ENCODE assay signal across 25 cellular contexts in the genomic region with DNA sequence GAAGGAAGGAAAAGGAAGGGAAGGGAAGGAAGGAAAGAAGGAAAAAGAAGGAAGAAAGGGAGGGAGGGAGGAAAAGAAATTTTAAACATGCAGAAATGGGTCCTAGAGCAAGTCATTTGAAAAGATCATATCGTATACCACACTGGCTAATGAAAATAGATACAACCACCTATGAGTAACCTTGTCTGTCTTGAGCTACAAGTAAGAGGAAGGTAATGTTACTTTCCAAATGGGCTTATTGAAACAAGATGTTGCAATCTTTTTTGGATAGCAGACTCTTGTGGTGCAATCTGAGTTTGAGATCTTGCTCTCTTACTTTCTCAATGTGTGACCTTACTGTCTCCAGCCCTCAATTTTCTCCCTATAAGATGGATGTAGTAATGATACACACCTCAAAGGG.
DNase-seq lines count a peak whose midpoint lies in the region; ATAC-seq, FAIRE-seq and TF ChIP-seq lines count a peak whose summit lies in the region.
"Had no signal": no experiment of that assay in that cellular context is flagged by ENCODE, and none has a peak within 500 bp of the region (broad histone marks: within the 10 kb centered on the region; RNA-seq: fewer than 3 reads in every experiment).

No MANE protein-coding gene starts in this region.

- no peak overlapping the region for H3K4me2 ChIP-seq in GM12878 (ENCODE audit: control insufficient read depth, insufficient read depth)
- H3K4me2 ChIP-seq: BLaER1, KMS-11 had no signal

- H4K20me1 ChIP-seq in GM12878 (ENCODE audit: control insufficient read depth, insufficient read depth): no peaks in the 10 kb centered on the region
- H4K20me1 ChIP-seq: BLaER1 had no signal

- SMC1A ChIA-PET in GM12878 (lab: Charles Lee; ENCODE audit: uncharacterized antibody, unreplicated experiment): interaction anchor here (0.5 kb wide), 1 partner anchor 262 kb away, joined by 3 read pairs; no protein-coding TSS in a partner anchor

- in situ Hi-C loops in GM12878 (cut with MboI): no loop called here

- CTCF ChIA-PET in GM12878 (lab: Yijun Ruan, JAX): no interaction called here

- DNase-seq in SIG-M5 treated with dmso at 0.1 percent for 504 hours (lab: John Stamatoyannopoulos, UW; ENCODE audit: unreplicated experiment): peak; percentile 19
- DNase-seq in SIG-M5 (lab: John Stamatoyannopoulos, UW): no peak
- DNase-seq in NOMO-1 treated with DMSO at 0.1 percent for 48 hours (lab: John Stamatoyannopoulos, UW; ENCODE audit: unreplicated experiment): peak; percentile 82
- DNase-seq in GM12878 (ENCODE audit: low read depth, low spot score): no peak
- DNase-seq in sciatic nerve (ENCODE audit: low spot score): no peak
- no peak for DNase-seq in body of pancreas
- no peak for DNase-seq in C1 segment of cervical spinal cord (lab: John Stamatoyannopoulos, UW)
- no peak for DNase-seq in NCI-H774 (lab: John Stamatoyannopoulos, UW)
- DNase-seq: ACHN; Caco-2; CD4-positive, alpha-beta memory T cell; DMS 273 treated with DMSO at 0.1 percent for 48 hours; DND-41; GOT3; HCEC 1CT; NCI-H1048; NCI-H1417 treated with DMSO at 0.1 percent for 48 hours; NCI-H187; NCI-H2107 had no signal

- H3K27me3 ChIP-seq in GM12878 (replicated peaks in 1 of 2; ENCODE audit: control insufficient read depth in 2 of 2, insufficient read depth in 2 of 2, low read length in 1 of 2) (no peaks in the 10 kb centered on the region), body of pancreas (no peaks in the 10 kb centered on the region)
- H3K27me3 ChIP-seq: BLaER1 had no signal

- H3K9me3 ChIP-seq in GM12878 (replicated peaks; ENCODE audit: control insufficient read depth, insufficient read depth, low read length) (peaks cover 2% of the 10 kb centered on the region; the same call in 2 of the 3 replicates), body of pancreas (peaks cover 0 to 5% (median 0%) of the 10 kb centered on the region in 3 donors)
- H3K9me3 ChIP-seq: Caco-2 had no signal

- no peak overlapping the region for H3K27ac ChIP-seq in GM12878 (ENCODE audit: control insufficient read depth, insufficient read depth)
- H3K27ac ChIP-seq in body of pancreas: no peak overlapping the region
- H3K27ac ChIP-seq: 22Rv1, BLaER1, KMS-11 had no signal

- 29% methylated on average over 1 of the region's 1 CpG for WGBS in GM12878 (ENCODE audit: insufficient coverage, insufficient replicate concordance, low lambda C conversion rate, missing lambda C conversion rate)
- WGBS in body of pancreas, 2 donors: 78 to 82% methylated on average over 1 of the region's 1 CpG

- no peak for TF ChIP-seq RAD21 in GM12878 (IDR thresholded peaks at IDR 0.05; ENCODE audit: insufficient read depth, low read depth, low read length)

- H3K36me3 ChIP-seq in GM12878 (ENCODE audit: control insufficient read depth in 2 of 2, insufficient read depth in 2 of 2, low read length in 1 of 2): no peaks in the 10 kb centered on the region
- H3K36me3 ChIP-seq in body of pancreas (replicated peaks in 1 of 2; ENCODE audit: insufficient read depth in 1 of 2, low read depth in 2 of 2): no peaks in the 10 kb centered on the region
- H3K36me3 ChIP-seq: BLaER1 had no signal

- TF ChIP-seq POLR2A in GM12878 (IDR thresholded peaks at IDR 0.05; ENCODE audit: low read depth, low read length) (no peak), body of pancreas (IDR thresholded peaks at IDR 0.05) (no peak)

- H3K4me1 ChIP-seq in GM12878 (ENCODE audit: control insufficient read depth, insufficient read depth, low read length) (no peaks in the 10 kb centered on the region), body of pancreas (no peaks in the 10 kb centered on the region)
- H3K4me1 ChIP-seq: BLaER1, Caco-2 had no signal

- no peak for TF ChIP-seq EP300 in GM12878 (IDR thresholded peaks at IDR 0.05; ENCODE audit: borderline replicate concordance in 1 of 2, control insufficient read depth in 1 of 2, low read depth in 2 of 2, low read length in 2 of 2)

- intact Hi-C loops in GM12878 (cut with micrococcal nuclease; ENCODE audit: unreplicated experiment) (no loop called here), sciatic nerve (cut with DNase I) (no loop called here), body of pancreas (cut with DNase I) (no loop called here)

- no peak for ATAC-seq in GM12878
- ATAC-seq in sciatic nerve: peak; percentile 63
- ATAC-seq in body of pancreas: no peak
- ATAC-seq: Right ventricle myocardium inferior had no signal

- FAIRE-seq in GM12878 (lab: Jason Lieb, UNC): no peak
- FAIRE-seq: GM12892, GM18507 had no signal

- H3K4me3 ChIP-seq in GM12878 (no peak overlapping the region), body of pancreas (no peak overlapping the region)
- H3K4me3 ChIP-seq: BLaER1 had no signal

- no peaks in the 10 kb centered on the region for H3K79me2 ChIP-seq in GM12878 (ENCODE audit: control insufficient read depth, insufficient read depth, low read length)

- TF ChIP-seq CTCF in GM12878 (IDR thresholded peaks at IDR 0.05 in 2 of 3, conservative IDR thresholded peaks at IDR 0.05 in 1 of 3; ENCODE audit: control insufficient read depth in 2 of 3, extremely low read depth in 1 of 3, insufficient read depth in 1 of 3, low read depth in 3 of 3, low read length in 3 of 3) (no peak), body of pancreas (IDR thresholded peaks at IDR 0.05) (no peak)

- no peak overlapping the region for H2AFZ ChIP-seq in GM12878 (ENCODE audit: control insufficient read depth, low read depth, low read length)

- H3K9ac ChIP-seq in GM12878 (ENCODE audit: control insufficient read depth, insufficient read depth, low read length): no peak overlapping the region
- H3K9ac ChIP-seq: BLaER1, KMS-11 had no signal

- RAD21 ChIA-PET in GM12878 (lab: Charles Lee; ENCODE audit: unreplicated experiment): no interaction called here

- POLR2A ChIA-PET in GM12878 (lab: Charles Lee): no interaction called here

- BruUV-seq in GM12878 (replicated peaks; lab: Mats Ljungman, UMichigan): no TSS peak

TF ChIP-seq in GM12878, 131 proteins besides CTCF, POLR2A, EP300 and RAD21:
- no peak for TF ChIP-seq MEF2B (IDR thresholded peaks at IDR 0.05; ENCODE audit: partially characterized antibody, poor library complexity, severe bottlenecking)
- TF ChIP-seq, protein P1, sequence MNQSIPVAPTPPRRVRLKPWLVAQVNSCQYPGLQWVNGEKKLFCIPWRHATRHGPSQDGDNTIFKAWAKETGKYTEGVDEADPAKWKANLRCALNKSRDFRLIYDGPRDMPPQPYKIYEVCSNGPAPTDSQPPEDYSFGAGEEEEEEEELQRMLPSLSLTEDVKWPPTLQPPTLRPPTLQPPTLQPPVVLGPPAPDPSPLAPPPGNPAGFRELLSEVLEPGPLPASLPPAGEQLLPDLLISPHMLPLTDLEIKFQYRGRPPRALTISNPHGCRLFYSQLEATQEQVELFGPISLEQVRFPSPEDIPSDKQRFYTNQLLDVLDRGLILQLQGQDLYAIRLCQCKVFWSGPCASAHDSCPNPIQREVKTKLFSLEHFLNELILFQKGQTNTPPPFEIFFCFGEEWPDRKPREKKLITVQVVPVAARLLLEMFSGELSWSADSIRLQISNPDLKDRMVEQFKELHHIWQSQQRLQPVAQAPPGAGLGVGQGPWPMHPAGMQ (IDR thresholded peaks at IDR 0.05; ENCODE audit: borderline replicate concordance): 0 out of 2 replicates have a peak, but pooled peaks have one; percentile 11

Comparison
In these comparisons a context has a peak if more than half of its experiments do, and no peak if none do; other contexts are left out.
1. DNase-seq: peak in SIG-M5 treated with dmso at 0.1 percent for 504 hours (single experiment) and NOMO-1 treated with DMSO at 0.1 percent for 48 hours (single experiment); none in SIG-M5 (single experiment), GM12878 (single experiment), sciatic nerve (single experiment), body of pancreas (0 of 4), C1 segment of cervical spinal cord (0 of 14) and NCI-H774 (single experiment).